38 cellular contexts compared by ENCODE assay signal in genomic region chr17:61821655-61822054, GRCh38. TPM values are rescaled to one million over a fixed set of nuclear protein-coding genes. Genes with fewer than 3 reads are reported as not detected.
"Had no signal": no experiment of that assay in that cellular context is flagged by ENCODE, and none has a peak within 500 bp of the region (broad histone marks: within the 10 kb centered on the region; RNA-seq: fewer than 3 reads in every experiment).

No MANE protein-coding gene starts in this region.

- H3K27me3 Mint-ChIP-seq: activated naive CD4-positive, alpha-beta T cell treated with anti-CD3 and anti-CD28 coated beads, Interleukin-2, amount 10 ng/mL, durations not matched to agents 7 days and 5 days; activated naive CD4-positive, alpha-beta T cell treated with anti-CD3 and anti-CD28 coated beads, Interleukin-2, amount 50 U/mL, for 24 hours; activated naive CD8-positive, alpha-beta T cell; activated naive CD8-positive, alpha-beta T cell treated with anti-CD3 and anti-CD28 coated beads for 36 hours; activated naive CD8-positive, alpha-beta T cell treated with anti-CD3 and anti-CD28 coated beads, Interleukin-2, amount 10 ng/mL, durations not matched to agents 7 days and 5 days; activated naive CD8-positive, alpha-beta T cell treated with anti-CD3 and anti-CD28 coated beads, Interleukin-2, amount 50 U/mL, for 24 hours; activated T-cell treated with anti-CD3 and anti-CD28 coated beads, Interleukin-2, amount 50 U/mL, for 24 hours; activated T-helper 17 cell treated with anti-CD3 and anti-CD28 coated beads, Interleukin-2, amount 50 U/mL, for 72 hours; brain; central memory CD8-positive, alpha-beta T cell had no signal

- ATAC-seq: activated naive CD4-positive, alpha-beta T cell treated with anti-CD3 and anti-CD28 coated beads, Interleukin-2, amount 50 U/mL, for 72 hours; activated naive CD8-positive, alpha-beta T cell treated with anti-CD3 and anti-CD28 coated beads, Interleukin-2, amount 50 U/mL, for 24 hours; activated T-cell treated with anti-CD3 and anti-CD28 coated beads, Interleukin-2, amount 50 U/mL, for 4 hours; activated T-cell treated with anti-CD3 and anti-CD28 coated beads, Interleukin-2, amount 50 U/mL, for 72 hours; activated T-helper 17 cell treated with anti-CD3 and anti-CD28 coated beads, Interleukin-2, amount 50 U/mL, for 72 hours; body of pancreas had no signal

- H3K27ac ChIP-seq: adrenal gland, ascending aorta, body of pancreas, brain microvascular endothelial cell, breast epithelium, cardiac muscle cell had no signal

- H3K9me3 Mint-ChIP-seq: activated naive CD4-positive, alpha-beta T cell treated with anti-CD3 and anti-CD28 coated beads for 36 hours; activated naive CD4-positive, alpha-beta T cell treated with anti-CD3 and anti-CD28 coated beads, Interleukin-2, amount 10 ng/mL, durations not matched to agents 7 days and 5 days; activated naive CD4-positive, alpha-beta T cell treated with anti-CD3 and anti-CD28 coated beads, Interleukin-2, amount 50 U/mL, for 24 hours; activated naive CD8-positive, alpha-beta T cell treated with anti-CD3 and anti-CD28 coated beads, Interleukin-2, amount 50 U/mL, for 24 hours; activated T-cell treated with anti-CD3 and anti-CD28 coated beads, Interleukin-2, amount 50 U/mL, for 4 hours; activated T-cell treated with anti-CD3 and anti-CD28 coated beads, Interleukin-2, amount 50 U/mL, for 72 hours; activated T-helper 17 cell treated with anti-CD3 and anti-CD28 coated beads, Interleukin-2, amount 50 U/mL, for 72 hours; central memory CD8-positive, alpha-beta T cell had no signal

- H3K4me3 Mint-ChIP-seq: activated naive CD4-positive, alpha-beta T cell treated with anti-CD3 and anti-CD28 coated beads for 36 hours; activated naive CD4-positive, alpha-beta T cell treated with anti-CD3 and anti-CD28 coated beads, Interleukin-2, amount 10 ng/mL, durations not matched to agents 7 days and 5 days; activated naive CD4-positive, alpha-beta T cell treated with anti-CD3 and anti-CD28 coated beads, Interleukin-2, amount 50 U/mL, for 24 hours; activated naive CD8-positive, alpha-beta T cell; activated naive CD8-positive, alpha-beta T cell treated with anti-CD3 and anti-CD28 coated beads for 36 hours; activated naive CD8-positive, alpha-beta T cell treated with anti-CD3 and anti-CD28 coated beads, Interleukin-2, amount 10 ng/mL, durations not matched to agents 7 days and 5 days; activated naive CD8-positive, alpha-beta T cell treated with anti-CD3 and anti-CD28 coated beads, Interleukin-2, amount 50 U/mL, for 24 hours; activated T-cell treated with anti-CD3 and anti-CD28 coated beads, Interleukin-2, amount 50 U/mL, for 24 hours; activated T-cell treated with anti-CD3 and anti-CD28 coated beads, Interleukin-2, amount 50 U/mL, for 4 hours; activated T-cell treated with anti-CD3 and anti-CD28 coated beads, Interleukin-2, amount 50 U/mL, for 72 hours; activated T-helper 1 cell treated with anti-CD3 and anti-CD28 coated beads, Interleukin-12 subunit alpha, Interleukin-12 subunit beta, Interleukin-2, Interleukin-4 antibody, amounts not matched to agents 30 ng/mL and 10 ng/mL and 1 ng/mL, durations not matched to agents 14 hours and 24 hours and 36 hours; activated T-helper 17 cell treated with anti-CD3 and anti-CD28 coated beads, Interleukin-2, amount 50 U/mL, for 72 hours; brain; central memory CD8-positive, alpha-beta T cell had no signal

- H3K4me1 ChIP-seq: adrenal gland, ascending aorta, body of pancreas, breast epithelium had no signal

- H3K4me1 Mint-ChIP-seq: activated naive CD4-positive, alpha-beta T cell treated with anti-CD3 and anti-CD28 coated beads, Interleukin-2, amount 10 ng/mL, durations not matched to agents 7 days and 5 days; central memory CD8-positive, alpha-beta T cell had no signal

- H3K27ac Mint-ChIP-seq: activated naive CD4-positive, alpha-beta T cell treated with anti-CD3 and anti-CD28 coated beads for 36 hours; activated naive CD4-positive, alpha-beta T cell treated with anti-CD3 and anti-CD28 coated beads, Interleukin-2, amount 10 ng/mL, durations not matched to agents 7 days and 5 days; activated naive CD4-positive, alpha-beta T cell treated with anti-CD3 and anti-CD28 coated beads, Interleukin-2, amount 50 U/mL, for 24 hours; activated naive CD4-positive, alpha-beta T cell treated with anti-CD3 and anti-CD28 coated beads, Interleukin-2, amount 50 U/mL, for 72 hours; activated naive CD8-positive, alpha-beta T cell; activated naive CD8-positive, alpha-beta T cell treated with anti-CD3 and anti-CD28 coated beads for 36 hours; activated naive CD8-positive, alpha-beta T cell treated with anti-CD3 and anti-CD28 coated beads, Interleukin-2, amount 10 ng/mL, durations not matched to agents 7 days and 5 days; activated naive CD8-positive, alpha-beta T cell treated with anti-CD3 and anti-CD28 coated beads, Interleukin-2, amount 50 U/mL, for 24 hours; activated T-cell treated with anti-CD3 and anti-CD28 coated beads, Interleukin-2, amount 50 U/mL, for 24 hours; activated T-cell treated with anti-CD3 and anti-CD28 coated beads, Interleukin-2, amount 50 U/mL, for 72 hours; activated T-helper 1 cell treated with anti-CD3 and anti-CD28 coated beads, Interleukin-12 subunit alpha, Interleukin-12 subunit beta, Interleukin-2, Interleukin-4 antibody, amounts not matched to agents 30 ng/mL and 10 ng/mL and 1 ng/mL, durations not matched to agents 14 hours and 24 hours and 36 hours; activated T-helper 17 cell treated with anti-CD3 and anti-CD28 coated beads, Interleukin-2, amount 50 U/mL, for 72 hours; activated T-helper 2 cell treated with anti-CD3 and anti-CD28 coated beads, Interferon-gamma antibody, Interleukin-2, Interleukin-4, amounts not matched to agents 10 μg/mL and 5 μg/mL and 100 μg/mL, durations not matched to agents 14 hours and 24 hours and 36 hours; brain had no signal

- H3K27me3 ChIP-seq: adrenal gland, ascending aorta, body of pancreas, brain microvascular endothelial cell, breast epithelium, cardiac muscle cell had no signal

- H3K4me3 ChIP-seq: adrenal gland, ascending aorta, body of pancreas, breast epithelium, cardiac muscle cell had no signal

- H3K36me3 ChIP-seq: adrenal gland, ascending aorta, brain microvascular endothelial cell, breast epithelium, cardiac muscle cell had no signal

- H3K9me3 ChIP-seq: ascending aorta, body of pancreas, breast epithelium had no signal

- DNase-seq: activated effector memory CD4-positive, alpha-beta T cell treated with anti-CD3 and anti-CD28 coated beads, Interleukin-2, amount 50 U/mL, for 16 hours; activated effector memory CD4-positive, alpha-beta T cell treated with Interleukin-2 at 50 U/mL for 16 hours; activated gamma-delta T cell; activated gamma-delta T cell treated with Interleukin-2 at 50 U/mL for 16 hours; activated naive CD4-positive, alpha-beta T cell; activated naive CD4-positive, alpha-beta T cell treated with anti-CD3 and anti-CD28 coated beads for 36 hours; activated naive CD4-positive, alpha-beta T cell treated with anti-CD3 and anti-CD28 coated beads, Interleukin-2, amount 10 ng/mL, durations not matched to agents 7 days and 5 days; activated naive CD4-positive, alpha-beta T cell treated with anti-CD3 and anti-CD28 coated beads, Interleukin-2, amount 50 U/mL, for 16 hours; activated naive CD4-positive, alpha-beta T cell treated with Interleukin-2 at 50 U/mL for 16 hours; activated naive CD8-positive, alpha-beta T cell treated with anti-CD3 and anti-CD28 coated beads for 36 hours; activated naive CD8-positive, alpha-beta T cell treated with anti-CD3 and anti-CD28 coated beads, Interleukin-2, amount 10 ng/mL, durations not matched to agents 7 days and 5 days; activated naive CD8-positive, alpha-beta T cell treated with anti-CD3 and anti-CD28 coated beads, Interleukin-2, amount 50 U/mL, for 24 hours; activated T-cell treated with anti-CD3 and anti-CD28 coated beads for 4 hours; activated T-cell treated with anti-CD3 and anti-CD28 coated beads, Interleukin-2, amount 50 U/mL, for 1 hour; activated T-cell treated with anti-CD3 and anti-CD28 coated beads, Interleukin-2, amount 50 U/mL, for 24 hours; activated T-cell treated with anti-CD3 and anti-CD28 coated beads, Interleukin-2, amount 50 U/mL, for 4 hours; activated T-cell treated with anti-CD3 and anti-CD28 coated beads, Interleukin-2, amount 50 U/mL, for 48 hours; activated T-cell treated with anti-CD3 and anti-CD28 coated beads, Interleukin-2, amount 50 U/mL, for 72 hours; adrenal gland; amniotic stem cell; anterior cingulate cortex; aorta; body of pancreas; brain microvascular endothelial cell; caudate nucleus; central memory CD4-positive, alpha-beta T cell; cerebellar nuclear complex had no signal

RNA-seq across cellular contexts. Expression of gene BRIP1, which starts 41.7 kb away (rescaled TPM):
- total RNA-seq: ascending aorta had no signal
